1 cellular context compared by ENCODE assay signal in genomic region chr6:145732788-145733187, GRCh38.
TF ChIP-seq lines count a peak whose summit lies in the region.

No MANE protein-coding gene starts in this region.

TF ChIP-seq in GM23338, 12 proteins besides CTCF, POLR2A, EP300 and RAD21 (continued from another document):
- TF ChIP-seq ZNF462 (CRISPR knock-in tag; IDR thresholded peaks at IDR 0.05) (no peak), POLR2AphosphoS5 (IDR thresholded peaks at IDR 0.05; ENCODE audit: low read depth) (no peak), JUNB (IDR thresholded peaks at IDR 0.05; ENCODE audit: unreplicated experiment) (no peak)
